ENCODE assay signal across 16 cellular contexts in the genomic region with DNA sequence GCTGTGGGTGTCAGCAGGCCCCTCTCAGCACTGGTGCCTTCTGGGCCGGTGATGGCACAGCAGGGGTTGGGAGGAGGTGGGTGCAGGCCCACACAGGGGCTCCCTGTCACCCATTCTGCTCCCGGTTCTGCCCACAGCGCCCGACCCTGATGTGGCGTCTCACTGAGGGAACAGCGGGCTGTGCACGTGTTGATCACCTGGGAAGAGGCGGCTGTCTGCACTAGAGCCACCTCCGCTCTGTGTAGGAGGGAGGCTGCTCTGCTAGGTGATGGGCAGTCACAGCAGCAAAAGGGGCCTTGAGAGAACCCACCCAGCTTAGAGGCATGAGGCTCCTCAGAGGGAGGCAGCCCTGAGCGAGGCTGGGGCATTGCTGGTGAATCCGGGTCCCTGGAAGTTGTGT. TPM values are rescaled to one million over a fixed set of nuclear protein-coding genes. Genes with fewer than 3 reads are reported as not detected.
DNase-seq lines count a peak whose midpoint lies in the region; ATAC-seq lines count a peak whose summit lies in the region.
"Had no signal": no experiment of that assay in that cellular context is flagged by ENCODE, and none has a peak within 500 bp of the region (broad histone marks: within the 10 kb centered on the region; RNA-seq: fewer than 3 reads in every experiment).

No MANE protein-coding gene starts in this region.

- H3K9me3 ChIP-seq in BLaER1 (no peaks in the 10 kb centered on the region), mesenchymal stem cell (ENCODE audit: control insufficient read depth, low read length) (no peaks in the 10 kb centered on the region)
- H3K9me3 ChIP-seq: HAP-1 had no signal

- H3K4me1 Mint-ChIP-seq in central memory CD8-positive, alpha-beta T cell: no peaks in the 10 kb centered on the region
- no peaks in the 10 kb centered on the region for H3K4me1 Mint-ChIP-seq in stimulated activated effector memory CD8-positive, alpha-beta T cell treated with anti-CD3 and anti-CD28 coated beads, Interleukin-12 subunit alpha, Interleukin-12 subunit beta, amount 100 ng/mL, for 72 hours
- H3K4me1 Mint-ChIP-seq in stimulated activated naive CD8-positive, alpha-beta T cell treated with anti-CD3 and anti-CD28 coated beads, Interleukin-15, amount 100 ng/mL, for 72 hours: no peaks in the 10 kb centered on the region
- H3K4me1 Mint-ChIP-seq: CD4-positive, alpha-beta memory T cell had no signal

- no peak for DNase-seq in central memory CD8-positive, alpha-beta T cell (ENCODE audit: low spot score in 2 of 2)
- DNase-seq in mesenchymal stem cell: no peak
- DNase-seq in stimulated activated effector memory CD8-positive, alpha-beta T cell treated with anti-CD3 and anti-CD28 coated beads, Interleukin-12 subunit alpha, Interleukin-12 subunit beta, amount 100 ng/mL, for 72 hours (ENCODE audit: low spot score in 2 of 2): no peak
- DNase-seq in NCI-H345 (lab: John Stamatoyannopoulos, UW): no peak
- no peak for DNase-seq in NCI-H1417 treated with DMSO at 0.1 percent for 48 hours (lab: John Stamatoyannopoulos, UW)
- DNase-seq in stimulated activated naive CD8-positive, alpha-beta T cell treated with anti-CD3 and anti-CD28 coated beads, Interleukin-15, amount 100 ng/mL, for 72 hours: no peak
- DNase-seq: ACHN; CD4-positive, alpha-beta memory T cell; DMS79; GOT3; HFFc6 had no signal

- H2BK5ac ChIP-seq in mesenchymal stem cell (ENCODE audit: low read depth, low read length, poor library complexity, severe bottlenecking): no peak overlapping the region

- no peaks in the 10 kb centered on the region for H3K36me3 Mint-ChIP-seq in central memory CD8-positive, alpha-beta T cell (ENCODE audit: insufficient read depth)
- H3K36me3 Mint-ChIP-seq in stimulated activated effector memory CD8-positive, alpha-beta T cell treated with anti-CD3 and anti-CD28 coated beads, Interleukin-12 subunit alpha, Interleukin-12 subunit beta, amount 100 ng/mL, for 72 hours: no peaks in the 10 kb centered on the region
- H3K36me3 Mint-ChIP-seq: CD4-positive, alpha-beta memory T cell had no signal

- H4K8ac ChIP-seq in mesenchymal stem cell (ENCODE audit: low read length): no peak overlapping the region

- H3K4me2 ChIP-seq in BLaER1 (peak overlapping the region; percentile 73), mesenchymal stem cell (ENCODE audit: low read length, poor library complexity, severe bottlenecking) (no peak overlapping the region)

- 93% methylated on average over 11 of the region's 11 CpGs for WGBS in mesenchymal stem cell

- H3K4ac ChIP-seq in mesenchymal stem cell (ENCODE audit: low read depth in 1 of 2, low read length in 2 of 2): no peak overlapping the region

- no peak overlapping the region for H2BK12ac ChIP-seq in mesenchymal stem cell (ENCODE audit: low read length in 2 of 2)

- no peaks in the 10 kb centered on the region for H4K20me1 ChIP-seq in BLaER1

- no peak overlapping the region for H2BK15ac ChIP-seq in mesenchymal stem cell (ENCODE audit: low read depth, poor library complexity, severe bottlenecking)

- H3K4me1 ChIP-seq in BLaER1: peaks cover 45% of the 10 kb centered on the region
- peaks cover 2% of the 10 kb centered on the region for H3K4me1 ChIP-seq in mesenchymal stem cell (ENCODE audit: control insufficient read depth, insufficient read depth, low read depth, low read length)
- H3K4me1 ChIP-seq: HAP-1 had no signal

- H3K9ac ChIP-seq in BLaER1 (no peak overlapping the region), mesenchymal stem cell (ENCODE audit: low read length) (no peak overlapping the region)

- H3K79me1 ChIP-seq in mesenchymal stem cell (replicated peaks; ENCODE audit: low read length, poor library complexity, severe bottlenecking): no peaks in the 10 kb centered on the region

- no peak for ATAC-seq in central memory CD8-positive, alpha-beta T cell (replicated peaks; ENCODE audit: extremely low read depth, poor library complexity, severe bottlenecking)
- peak; percentile 13 for ATAC-seq in stimulated activated effector memory CD8-positive, alpha-beta T cell treated with anti-CD3 and anti-CD28 coated beads, Interleukin-12 subunit alpha, Interleukin-12 subunit beta, amount 100 ng/mL, for 72 hours
- ATAC-seq in stimulated activated naive CD8-positive, alpha-beta T cell treated with anti-CD3 and anti-CD28 coated beads, Interleukin-15, amount 100 ng/mL, for 72 hours: no peak
- ATAC-seq: GM12878, HepG2 had no signal

- no peak overlapping the region for H3K4me3 Mint-ChIP-seq in central memory CD8-positive, alpha-beta T cell
- no peak overlapping the region for H3K4me3 Mint-ChIP-seq in stimulated activated effector memory CD8-positive, alpha-beta T cell treated with anti-CD3 and anti-CD28 coated beads, Interleukin-12 subunit alpha, Interleukin-12 subunit beta, amount 100 ng/mL, for 72 hours
- no peak overlapping the region for H3K4me3 Mint-ChIP-seq in stimulated activated naive CD8-positive, alpha-beta T cell treated with anti-CD3 and anti-CD28 coated beads, Interleukin-15, amount 100 ng/mL, for 72 hours
- H3K4me3 Mint-ChIP-seq: CD4-positive, alpha-beta memory T cell; HFFc6 had no signal

- no peak overlapping the region for H2AFZ ChIP-seq in mesenchymal stem cell (ENCODE audit: low read depth, low read length)

- no peak overlapping the region for H3K23ac ChIP-seq in mesenchymal stem cell (ENCODE audit: low read length in 2 of 2)

- peak overlapping the region; percentile 55 for H3K27ac Mint-ChIP-seq in central memory CD8-positive, alpha-beta T cell (ENCODE audit: low read depth)
- no peak overlapping the region for H3K27ac Mint-ChIP-seq in stimulated activated effector memory CD8-positive, alpha-beta T cell treated with anti-CD3 and anti-CD28 coated beads, Interleukin-12 subunit alpha, Interleukin-12 subunit beta, amount 100 ng/mL, for 72 hours
- no peak overlapping the region for H3K27ac Mint-ChIP-seq in stimulated activated naive CD8-positive, alpha-beta T cell treated with anti-CD3 and anti-CD28 coated beads, Interleukin-15, amount 100 ng/mL, for 72 hours
- H3K27ac Mint-ChIP-seq: CD4-positive, alpha-beta memory T cell; HFFc6 had no signal

- peaks cover 63% of the 10 kb centered on the region for H3K27me3 Mint-ChIP-seq in central memory CD8-positive, alpha-beta T cell
- H3K27me3 Mint-ChIP-seq in stimulated activated naive CD8-positive, alpha-beta T cell treated with anti-CD3 and anti-CD28 coated beads, Interleukin-15, amount 100 ng/mL, for 72 hours: peaks cover 22% of the 10 kb centered on the region

- H2AK5ac ChIP-seq in mesenchymal stem cell (ENCODE audit: low read length, severe bottlenecking): no peak overlapping the region

- H3K4me3 ChIP-seq in BLaER1 (no peak overlapping the region), mesenchymal stem cell (ENCODE audit: insufficient read depth in 1 of 2, low read depth in 1 of 2, low read length in 2 of 2) (no peak overlapping the region)
- H3K4me3 ChIP-seq: GM12878, HAP-1 had no signal

- H3K14ac ChIP-seq in mesenchymal stem cell (ENCODE audit: low read length in 2 of 2): no peak overlapping the region

- no peak overlapping the region for H3K18ac ChIP-seq in mesenchymal stem cell (ENCODE audit: low read depth in 1 of 2, low read length in 2 of 2)

- no peak overlapping the region for H3K27ac ChIP-seq in BLaER1
- no peak overlapping the region for H3K27ac ChIP-seq in mesenchymal stem cell (ENCODE audit: low read length, poor library complexity, severe bottlenecking)
- H3K27ac ChIP-seq: C4-2B had no signal

- H3K9me3 Mint-ChIP-seq in central memory CD8-positive, alpha-beta T cell: no peaks in the 10 kb centered on the region
- no peaks in the 10 kb centered on the region for H3K9me3 Mint-ChIP-seq in stimulated activated effector memory CD8-positive, alpha-beta T cell treated with anti-CD3 and anti-CD28 coated beads, Interleukin-12 subunit alpha, Interleukin-12 subunit beta, amount 100 ng/mL, for 72 hours
- H3K9me3 Mint-ChIP-seq in stimulated activated naive CD8-positive, alpha-beta T cell treated with anti-CD3 and anti-CD28 coated beads, Interleukin-15, amount 100 ng/mL, for 72 hours: no peaks in the 10 kb centered on the region
- H3K9me3 Mint-ChIP-seq: CD4-positive, alpha-beta memory T cell; HFFc6 had no signal

- no peaks in the 10 kb centered on the region for H3K27me3 ChIP-seq in BLaER1
- peaks cover 35 to 48% of the 10 kb centered on the region in 2 experiments for H3K27me3 ChIP-seq in mesenchymal stem cell (ENCODE audit: control insufficient read depth in 1 of 2, insufficient read depth in 1 of 2, low read length in 2 of 2)

- H3K36me3 ChIP-seq in BLaER1 (no peaks in the 10 kb centered on the region), mesenchymal stem cell (ENCODE audit: control insufficient read depth in 1 of 2, insufficient read depth in 2 of 2, low read depth in 1 of 2, low read length in 2 of 2) (no peaks in the 10 kb centered on the region)
- H3K36me3 ChIP-seq: HAP-1 had no signal

- H4K91ac ChIP-seq in mesenchymal stem cell (ENCODE audit: low read length): peak overlapping the region; percentile 1

- no peak overlapping the region for H2BK120ac ChIP-seq in mesenchymal stem cell (ENCODE audit: low read depth, low read length)

RNA-seq across cellular contexts. Expression of a gene that starts 39.2 kb away (rescaled TPM):
- polyA plus RNA-seq in mesenchymal stem cell (2013, experiment 1 of 2): 10.0 TPM
- polyA plus RNA-seq in mesenchymal stem cell (2013, experiment 2 of 2): 11.2 TPM
